9 cellular contexts compared by ENCODE assay signal in the genomic region with DNA sequence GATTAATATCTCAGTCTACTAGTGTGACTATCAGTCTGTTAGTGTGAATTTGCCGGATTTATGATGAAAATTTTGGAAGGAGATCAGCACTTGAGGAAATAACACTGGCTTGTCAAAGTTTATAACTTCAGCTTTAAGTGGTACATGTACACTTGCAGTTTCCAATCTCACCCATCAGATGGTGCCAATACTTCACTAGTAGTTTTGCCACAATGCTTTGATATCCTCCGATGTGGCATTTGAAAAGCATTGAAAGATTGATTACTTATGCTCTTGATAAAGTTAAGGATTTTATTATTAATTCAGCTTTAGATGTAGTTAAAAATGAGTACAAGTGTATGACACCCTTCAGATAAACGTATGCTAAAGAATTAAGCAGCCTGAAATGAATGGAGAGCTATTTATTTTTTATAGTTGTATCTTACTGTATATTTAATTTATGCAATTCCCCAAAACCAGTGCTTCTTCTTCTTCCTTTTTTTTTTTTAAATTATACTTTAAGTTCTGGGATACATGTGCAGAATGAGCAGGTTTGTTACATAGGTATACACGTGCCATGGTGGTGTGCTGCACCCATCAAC.
DNase-seq lines count a peak whose midpoint lies in the region; ATAC-seq, FAIRE-seq and TF ChIP-seq lines count a peak whose summit lies in the region.
"Had no signal": no experiment of that assay in that cellular context is flagged by ENCODE, and none has a peak within 500 bp of the region (broad histone marks: within the 10 kb centered on the region; RNA-seq: fewer than 3 reads in every experiment).

No MANE protein-coding gene starts in this region.

- H3K9me3 ChIP-seq in small intestine (ENCODE audit: control insufficient read depth, low read depth) = no peaks in the 10 kb centered on the region

- no peak overlapping the region for H3K27ac ChIP-seq in small intestine (ENCODE audit: low read depth in 1 of 2, low read length in 1 of 2)

- no peaks in the 10 kb centered on the region for H3K36me3 ChIP-seq in small intestine (ENCODE audit: control insufficient read depth in 2 of 2, insufficient read depth in 2 of 2, low read length in 2 of 2)

- no peaks in the 10 kb centered on the region for H3K27me3 ChIP-seq in small intestine (ENCODE audit: control insufficient read depth in 2 of 2, insufficient read depth in 2 of 2, low read length in 2 of 2)

- H3K4me3 ChIP-seq in small intestine (ENCODE audit: low read depth in 1 of 2, low read length in 2 of 2) = no peak overlapping the region

- FAIRE-seq in small intestine (lab: Jason Lieb, UNC) = peak; percentile 94

- DNase-seq in D341Med (ENCODE audit: low spot score) = peak; percentile 42
- DNase-seq in HEK293T (ENCODE audit: extremely low spot score) = peak; percentile 52
- peak; percentile 50 to 69 for DNase-seq in NCI-H526 (lab: John Stamatoyannopoulos, UW)
- DNase-seq in left cardiac atrium = no peak
- DNase-seq in small intestine = peak; percentile 60
- DNase-seq: activated B cell treated with CpG ODN at 0.5 μM for 24 hours had no signal

- no peak overlapping the region for H3K4me3 Mint-ChIP-seq in activated naive CD4-positive, alpha-beta T cell treated with anti-CD3 and anti-CD28 coated beads, Interleukin-2, amount 50 U/mL, for 24 hours
- H3K4me3 Mint-ChIP-seq: activated B cell treated with CpG ODN at 0.5 μM for 24 hours had no signal

- H3K36me3 Mint-ChIP-seq in activated naive CD4-positive, alpha-beta T cell treated with anti-CD3 and anti-CD28 coated beads, Interleukin-2, amount 50 U/mL, for 24 hours = no peaks in the 10 kb centered on the region

- CTCF ChIA-PET in HEK293T (lab: Yijun Ruan, JAX) = interaction anchor here (0.5 to 2.0 kb wide), 13 partner anchors 16 to 1223 kb away, joined by 3 to 13 read pairs (median 5); no protein-coding TSS in a partner anchor

- H3K27ac Mint-ChIP-seq in activated naive CD4-positive, alpha-beta T cell treated with anti-CD3 and anti-CD28 coated beads, Interleukin-2, amount 50 U/mL, for 24 hours = peak overlapping the region; percentile 63
- H3K27ac Mint-ChIP-seq: activated B cell treated with CpG ODN at 0.5 μM for 24 hours had no signal

- no peaks in the 10 kb centered on the region for H3K9me3 Mint-ChIP-seq in activated naive CD4-positive, alpha-beta T cell treated with anti-CD3 and anti-CD28 coated beads, Interleukin-2, amount 50 U/mL, for 24 hours
- H3K9me3 Mint-ChIP-seq: activated B cell treated with CpG ODN at 0.5 μM for 24 hours had no signal

- H3K4me1 ChIP-seq in small intestine (ENCODE audit: control insufficient read depth in 2 of 2, insufficient read depth in 1 of 2, low read depth in 1 of 2, low read length in 1 of 2) = no peaks in the 10 kb centered on the region

- POLR2A ChIA-PET in HEK293T (lab: Yijun Ruan, JAX) = no interaction called here

- H3K4me1 Mint-ChIP-seq in activated naive CD4-positive, alpha-beta T cell treated with anti-CD3 and anti-CD28 coated beads, Interleukin-2, amount 50 U/mL, for 24 hours = peaks cover 3% of the 10 kb centered on the region
- H3K4me1 Mint-ChIP-seq: activated B cell treated with CpG ODN at 0.5 μM for 24 hours had no signal

- H3K27me3 Mint-ChIP-seq in activated naive CD4-positive, alpha-beta T cell treated with anti-CD3 and anti-CD28 coated beads, Interleukin-2, amount 50 U/mL, for 24 hours = no peaks in the 10 kb centered on the region

- peak; percentile 47 to 57 for ATAC-seq in left cardiac atrium
- ATAC-seq in GM21723 (IDR thresholded peaks at IDR 0.05; ENCODE audit: unreplicated experiment) = no peak
- no peak for ATAC-seq in HG03095 (IDR thresholded peaks at IDR 0.05; ENCODE audit: unreplicated experiment)

- intact Hi-C loops in left cardiac atrium (cut with DNase I) = loop anchor here in 1 of 2 donors (2.0 to 10.0 kb wide), 4 partner anchors 184 to 711 kb away; no protein-coding TSS in a partner anchor

- 22 to 33% (median 27%) methylated on average over 4 of the region's 4 CpGs for WGBS in small intestine, 3 donors

TF ChIP-seq in HEK293T, 16 proteins besides CTCF, POLR2A, EP300 and RAD21:
- TF ChIP-seq, protein P1, sequence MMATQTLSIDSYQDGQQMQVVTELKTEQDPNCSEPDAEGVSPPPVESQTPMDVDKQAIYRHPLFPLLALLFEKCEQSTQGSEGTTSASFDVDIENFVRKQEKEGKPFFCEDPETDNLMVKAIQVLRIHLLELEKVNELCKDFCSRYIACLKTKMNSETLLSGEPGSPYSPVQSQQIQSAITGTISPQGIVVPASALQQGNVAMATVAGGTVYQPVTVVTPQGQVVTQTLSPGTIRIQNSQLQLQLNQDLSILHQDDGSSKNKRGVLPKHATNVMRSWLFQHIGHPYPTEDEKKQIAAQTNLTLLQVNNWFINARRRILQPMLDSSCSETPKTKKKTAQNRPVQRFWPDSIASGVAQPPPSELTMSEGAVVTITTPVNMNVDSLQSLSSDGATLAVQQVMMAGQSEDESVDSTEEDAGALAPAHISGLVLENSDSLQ (IDR thresholded peaks at IDR 0.05) = peak; percentile 72
- TF ChIP-seq LEF1 (IDR thresholded peaks at IDR 0.05; ENCODE audit: borderline replicate concordance) = no peak

Comparison
In these comparisons a context has a peak if more than half of its experiments do, and no peak if none do; other contexts are left out.
1. ATAC-seq: peak in left cardiac atrium (2 of 2); none in GM21723 (single experiment) and HG03095 (single experiment).